In genomic region chr20:4120921-4121321, GRCh38 we compare ENCODE assay signal across 13 cellular contexts. TPM values are rescaled to one million over a fixed set of nuclear protein-coding genes. Genes with fewer than 3 reads are reported as not detected.
A peak's percentile ranks its signal among the peaks of the same experiment; 100 is the strongest.
DNase-seq lines count a peak whose midpoint lies in the region; ATAC-seq and TF ChIP-seq lines count a peak whose summit lies in the region.
"Had no signal": no experiment of that assay in that cellular context is flagged by ENCODE, and none has a peak within 500 bp of the region (broad histone marks: within the 10 kb centered on the region; RNA-seq: fewer than 3 reads in every experiment).

No MANE protein-coding gene starts in this region.

- no peak overlapping the region; the same call in 2 of the 3 replicates for H2BK15ac ChIP-seq in IMR-90 (ENCODE audit: low read depth, low read length)
- H2BK15ac ChIP-seq in neuronal stem cell (ENCODE audit: low read length): no peak overlapping the region

- H3K9me3 ChIP-seq in IMR-90 (ENCODE audit: control insufficient read depth, insufficient read depth, low read length) (no peaks in the 10 kb centered on the region), PC-9 (ENCODE audit: insufficient read depth, low read depth) (no peaks in the 10 kb centered on the region), neuronal stem cell (replicated peaks in 1 of 2; ENCODE audit: control insufficient read depth in 2 of 2, insufficient read depth in 1 of 2, low read depth in 1 of 2, low read length in 2 of 2) (peaks cover 0 to 1% of the 10 kb centered on the region in 2 donors)
- H3K9me3 ChIP-seq: BE2C had no signal

- H3K4ac ChIP-seq in IMR-90 (ENCODE audit: low read depth, low read length) (peak overlapping the region; percentile 71; the same call in 1 of the 2 replicates), neuronal stem cell (ENCODE audit: low read length) (no peak overlapping the region)

- TF ChIP-seq CTCF in IMR-90 (conservative IDR thresholded peaks at IDR 0.05; ENCODE audit: low read depth, low read length) (no peak), PC-9 (conservative IDR thresholded peaks at IDR 0.05) (no peak), fibroblast of pulmonary artery (IDR thresholded peaks at IDR 0.05; ENCODE audit: low read length, missing control alignments) (no peak)

- H3K4me2 ChIP-seq in IMR-90 (ENCODE audit: low read depth, low read length) (no peak overlapping the region), PC-9 (no peak overlapping the region), neuronal stem cell (ENCODE audit: insufficient read depth, low read length, poor library complexity, severe bottlenecking) (no peak overlapping the region)

- H3K36me3 ChIP-seq in IMR-90 (ENCODE audit: control insufficient read depth, insufficient read depth, low read length) (no peaks in the 10 kb centered on the region), PC-9 (ENCODE audit: low read depth) (no peaks in the 10 kb centered on the region), neuronal stem cell (replicated peaks in 1 of 2; ENCODE audit: control insufficient read depth in 2 of 2, insufficient read depth in 2 of 2, low read length in 2 of 2) (no peaks in the 10 kb centered on the region)
- H3K36me3 ChIP-seq: BE2C had no signal

- POLR2A ChIA-PET in IMR-90 (lab: Charles Lee; ENCODE audit: unreplicated experiment): no interaction called here
- POLR2A ChIA-PET in PC-9 (lab: Charles Lee; ENCODE audit: unreplicated experiment): no interaction called here

- H3K79me1 ChIP-seq in IMR-90 (ENCODE audit: low read depth in 1 of 2, low read length in 2 of 2) (no peaks in the 10 kb centered on the region), neuronal stem cell (ENCODE audit: low read depth, low read length) (no peaks in the 10 kb centered on the region)

- peak overlapping the region; percentile 67; the same call in 1 of the 2 replicates for H2BK20ac ChIP-seq in IMR-90 (ENCODE audit: low read depth, low read length)

- no peak overlapping the region for H4K5ac ChIP-seq in IMR-90 (ENCODE audit: low read depth, low read length)

- H2BK120ac ChIP-seq in IMR-90 (ENCODE audit: low read depth, low read length) (peak overlapping the region; percentile 67; the same call in 1 of the 2 replicates), neuronal stem cell (ENCODE audit: low read depth, low read length) (no peak overlapping the region)

- H3K79me2 ChIP-seq in PC-9 (ENCODE audit: low read depth): no peaks in the 10 kb centered on the region

- dilution Hi-C loops in IMR-90 (cut with HindIII; ENCODE audit: low sequenced_read_pairs, unreplicated experiment): no loop called here

- H3K27me3 ChIP-seq in IMR-90 (ENCODE audit: control insufficient read depth, insufficient read depth, low read length) (no peaks in the 10 kb centered on the region), PC-9 (ENCODE audit: insufficient read depth, low read depth) (no peaks in the 10 kb centered on the region), neuronal stem cell (ENCODE audit: control insufficient read depth in 3 of 3, insufficient read depth in 3 of 3, low read depth in 1 of 3, low read length in 3 of 3) (peaks cover 0 to 4% (median 0%) of the 10 kb centered on the region in 3 experiments)

- DNase-seq in IMR-90 (no peak), PC-9 (no peak), fibroblast of pulmonary artery (ENCODE audit: low read depth) (peak; percentile 78), neuronal stem cell (ENCODE audit: low spot score) (no peak), retina (no peak), DMS153 treated with DMSO at 0.1 percent for 48 hours (lab: John Stamatoyannopoulos, UW; ENCODE audit: unreplicated experiment) (no peak)
- no peak for DNase-seq in stimulated activated naive CD8-positive, alpha-beta T cell treated with anti-CD3 and anti-CD28 coated beads, Interleukin-15, Interleukin-2, amounts not matched to agents 100 U/mL and 50 U/mL, for 24 hours
- DNase-seq: BE2C; CD4-positive, alpha-beta memory T cell; NCI-H1092 treated with DMSO at 0.1 percent for 48 hours; NCI-H187 treated with DMSO at 0.1 percent for 48 hours; NCI-H82 had no signal

- H2BK5ac ChIP-seq in IMR-90 (ENCODE audit: low read depth, low read length, poor library complexity, severe bottlenecking): no peak overlapping the region
- no peak overlapping the region for H2BK5ac ChIP-seq in neuronal stem cell (ENCODE audit: low read length)

- peaks cover 27% of the 10 kb centered on the region for H3F3A ChIP-seq in PC-9 (ENCODE audit: insufficient read depth, low read depth)

- peaks cover 3% of the 10 kb centered on the region; the same call in 1 of the 2 replicates for H3K9me1 ChIP-seq in IMR-90 (ENCODE audit: insufficient read depth, low read length)

- H4K20me1 ChIP-seq in IMR-90 (ENCODE audit: insufficient read depth, low read length) (no peaks in the 10 kb centered on the region), PC-9 (ENCODE audit: insufficient read depth) (no peaks in the 10 kb centered on the region)

- peak overlapping the region; percentile 48; the same call in 1 of the 2 replicates for H2AK5ac ChIP-seq in IMR-90 (ENCODE audit: low read depth, low read length)
- H2AK5ac ChIP-seq in neuronal stem cell (ENCODE audit: low read depth, low read length): no peak overlapping the region

- ATAC-seq in IMR-90 (ENCODE audit: low read depth): no peak
- no peak for ATAC-seq in stimulated activated naive CD8-positive, alpha-beta T cell treated with anti-CD3 and anti-CD28 coated beads, Interleukin-15, Interleukin-2, amounts not matched to agents 100 U/mL and 50 U/mL, for 24 hours
- ATAC-seq: K562 had no signal

- WGBS in IMR-90 (ENCODE audit: extremely low coverage in 2 of 2, insufficient read length in 1 of 2), 2 experiments: no CpG with 5 or more reads among the region's 11 CpGs
- no CpG with 5 or more reads among the region's 11 CpGs for WGBS in neuronal stem cell (ENCODE audit: extremely low coverage in 2 of 2, insufficient read length in 2 of 2, insufficient replicate concordance in 1 of 2), 2 donors

- BruUV-seq in IMR-90 (replicated peaks; lab: Mats Ljungman, UMichigan): no TSS peak
- no TSS peak for BruUV-seq in PC-9 (replicated peaks; lab: Mats Ljungman, UMichigan)

- H4K8ac ChIP-seq in IMR-90 (ENCODE audit: low read depth in 2 of 2, low read length in 2 of 2) (peak overlapping the region in 1 of 2 experiments; percentile 61; a peak in 1 of 4 replicates), neuronal stem cell (ENCODE audit: low read depth, low read length) (no peak overlapping the region)

- peak overlapping the region; percentile 34 for H2AFZ ChIP-seq in IMR-90 (replicated peaks; ENCODE audit: low read length, poor library complexity)
- H2AFZ ChIP-seq in PC-9: no peak overlapping the region
- no peak overlapping the region for H2AFZ ChIP-seq in neuronal stem cell (ENCODE audit: low read length)

- CTCF ChIA-PET in IMR-90 (lab: Yijun Ruan, JAX): no interaction called here
- CTCF ChIA-PET in PC-9 (lab: Charles Lee): no interaction called here

- H3K27ac ChIP-seq in IMR-90 (ENCODE audit: insufficient read depth, low read length) (no peak overlapping the region), PC-9 (peak overlapping the region; percentile 94), neuronal stem cell (replicated peaks; ENCODE audit: low read length) (no peak overlapping the region)

- in situ Hi-C loops in IMR-90 (cut with MboI; ENCODE audit: low sequenced_read_pairs): no loop called here

- H2BK12ac ChIP-seq in neuronal stem cell (ENCODE audit: low read length): no peak overlapping the region

- intact Hi-C loops in IMR-90 (cut with micrococcal nuclease): no loop called here
- intact Hi-C loops in PC-9 (cut with micrococcal nuclease; ENCODE audit: unreplicated experiment): no loop called here

- H3K18ac ChIP-seq in IMR-90 (ENCODE audit: low read depth, low read length) (peak overlapping the region; percentile 46; the same call in 1 of the 2 replicates), neuronal stem cell (ENCODE audit: low read length) (no peak overlapping the region)

- TF ChIP-seq RAD21 in IMR-90 (IDR thresholded peaks at IDR 0.05; ENCODE audit: low read length): no peak

- H3K14ac ChIP-seq in IMR-90 (replicated peaks; ENCODE audit: low read depth, low read length) (peak overlapping the region; percentile 60; the same call in 1 of the 2 replicates), neuronal stem cell (ENCODE audit: low read length) (peak overlapping the region; percentile 38)

- H2AK9ac ChIP-seq in IMR-90 (replicated peaks; ENCODE audit: low read depth, low read length, poor library complexity): no peak overlapping the region

- TF ChIP-seq POLR2A in IMR-90 (IDR thresholded peaks at IDR 0.05; ENCODE audit: low read depth, low read length): no peak

- H3K9ac ChIP-seq in IMR-90 (ENCODE audit: low read depth, low read length) (no peak overlapping the region), neuronal stem cell (ENCODE audit: low read depth, low read length, poor library complexity) (no peak overlapping the region)

- H3K4me3 ChIP-seq in IMR-90 (ENCODE audit: insufficient read depth, low read depth, low read length) (no peak overlapping the region), PC-9 (no peak overlapping the region), fibroblast of pulmonary artery (replicated peaks; ENCODE audit: low read depth, low read length) (no peak overlapping the region), neuronal stem cell (ENCODE audit: low read length in 2 of 2) (no peak overlapping the region)
- H3K4me3 ChIP-seq: K562 had no signal

- H3K23ac ChIP-seq in IMR-90 (ENCODE audit: low read depth, low read length): no peak overlapping the region
- H3K23ac ChIP-seq in neuronal stem cell (ENCODE audit: low read depth, low read length, poor library complexity): no peak overlapping the region

- peaks cover 6% of the 10 kb centered on the region for H3K4me1 ChIP-seq in IMR-90 (ENCODE audit: control insufficient read depth, insufficient read depth, low read length)
- H3K4me1 ChIP-seq in PC-9 (replicated peaks; ENCODE audit: insufficient read depth): peaks cover 39% of the 10 kb centered on the region
- no peaks in the 10 kb centered on the region for H3K4me1 ChIP-seq in neuronal stem cell (ENCODE audit: control insufficient read depth in 2 of 2, insufficient read depth in 1 of 2, low read depth in 1 of 2, low read length in 2 of 2)
- H3K4me1 ChIP-seq: BE2C had no signal

- H3K9me2 ChIP-seq in PC-9 (ENCODE audit: insufficient read depth): no peaks in the 10 kb centered on the region

- no peak overlapping the region for H3K56ac ChIP-seq in IMR-90 (ENCODE audit: extremely low read depth, insufficient read depth, low read length)

- no peak overlapping the region; the same call in 1 of the 2 replicates for H4K91ac ChIP-seq in IMR-90 (ENCODE audit: insufficient read depth, low read depth, low read length)
- H4K91ac ChIP-seq in neuronal stem cell (ENCODE audit: low read depth, low read length, poor library complexity): no peak overlapping the region

TF ChIP-seq in IMR-90, 13 proteins besides CTCF, POLR2A, EP300 and RAD21 (continues in another document):
- TF ChIP-seq RCOR1 (IDR thresholded peaks at IDR 0.05; ENCODE audit: insufficient replicate concordance, low read length) (no peak), NFE2L2 (IDR thresholded peaks at IDR 0.05; ENCODE audit: low read depth, low read length) (no peak), CEBPB (IDR thresholded peaks at IDR 0.05; ENCODE audit: low read depth, low read length) (no peak)

RNA-seq across cellular contexts. Expression of gene SMOX, which starts 27.7 kb away (rescaled TPM):
- 8.2 and 9.4 TPM in 2 replicates for total RNA-seq in IMR-90 (2012; rRNA removed)
- 18.0 and 21.2 TPM in 2 replicates for polyA plus RNA-seq in IMR-90 (2012; rRNA removed)
- polyA plus RNA-seq in IMR-90 (2012; cell fraction: cytosol; rRNA removed): 21.7 and 23.3 TPM in 2 replicates
- polyA plus RNA-seq in IMR-90 (2012; cell fraction: nucleus; rRNA removed; ENCODE audit: low replicate concordance): 21.1 and 27.3 TPM in 2 replicates
- total RNA-seq in PC-9 (2021): 32.3 and 34.5 TPM in 2 replicates
- 18.2 TPM for polyA plus RNA-seq in neuronal stem cell (2013, experiment 1 of 2)
- 16.8 TPM for polyA plus RNA-seq in neuronal stem cell (2013, experiment 2 of 2)
